In genomic region chr4:174215936-174216699, GRCh38 we compare ENCODE assay signal across 12 cellular contexts.
DNase-seq lines count a peak whose midpoint lies in the region; ATAC-seq and TF ChIP-seq lines count a peak whose summit lies in the region.
"Had no signal": no experiment of that assay in that cellular context is flagged by ENCODE, and none has a peak within 500 bp of the region (broad histone marks: within the 10 kb centered on the region; RNA-seq: fewer than 3 reads in every experiment).

No MANE protein-coding gene starts in this region.

- H3K4me1 Mint-ChIP-seq in HFFc6 (ENCODE audit: low read depth) = peaks cover 56% of the 10 kb centered on the region
- H3K4me1 Mint-ChIP-seq in dendritic cell treated with granulocyte-macrophage colony-stimulating factor and Interleukin-4, amounts not matched to agents 40 ng/mL and 50 ng/mL, for 4 days (ENCODE audit: low read depth) = peaks cover 61% of the 10 kb centered on the region
- H3K4me1 Mint-ChIP-seq in naive thymus-derived CD8-positive, alpha-beta T cell = peaks cover 28 to 59% (median 53%) of the 10 kb centered on the region in 4 donors
- peaks cover 43% of the 10 kb centered on the region for H3K4me1 Mint-ChIP-seq in activated CD4-positive, alpha-beta memory T cell treated with anti-CD3 and anti-CD28 coated beads for 36 hours (ENCODE audit: low read depth)

- TF ChIP-seq CTCF in HFFc6 (IDR thresholded peaks at IDR 0.05) = no peak

- DNase-seq in ELF-1 (ENCODE audit: low read depth, low spot score) (peak; percentile 74), HFFc6 (no peak), RKO (ENCODE audit: low spot score) (no peak)
- DNase-seq in naive thymus-derived CD8-positive, alpha-beta T cell = no peak
- no peak for DNase-seq in activated CD4-positive, alpha-beta memory T cell treated with anti-CD3 and anti-CD28 coated beads for 36 hours
- DNase-seq: CD4-positive, CD25-positive, alpha-beta regulatory T cell; central memory CD4-positive, alpha-beta T cell; NCI-H1092; NCI-H446; stimulated activated CD8-positive, alpha-beta memory T cell treated with anti-CD3 and anti-CD28 coated beads, Interleukin-4, amount 100 ng/mL, for 48 hours had no signal

- no peak for ATAC-seq in naive thymus-derived CD8-positive, alpha-beta T cell
- ATAC-seq in GM21367 (IDR thresholded peaks at IDR 0.05; ENCODE audit: unreplicated experiment) = no peak

- peaks cover 4% of the 10 kb centered on the region; the same call in 1 of the 2 replicates for H3K36me3 Mint-ChIP-seq in HFFc6 (ENCODE audit: low read depth)
- H3K36me3 Mint-ChIP-seq in dendritic cell treated with granulocyte-macrophage colony-stimulating factor and Interleukin-4, amounts not matched to agents 40 ng/mL and 50 ng/mL, for 4 days (ENCODE audit: low read depth) = no peaks in the 10 kb centered on the region
- peaks cover 0 to 15% (median 10%) of the 10 kb centered on the region in 3 donors for H3K36me3 Mint-ChIP-seq in naive thymus-derived CD8-positive, alpha-beta T cell
- no peaks in the 10 kb centered on the region for H3K36me3 Mint-ChIP-seq in activated CD4-positive, alpha-beta memory T cell treated with anti-CD3 and anti-CD28 coated beads for 36 hours
- H3K36me3 Mint-ChIP-seq: CD4-positive, CD25-positive, alpha-beta regulatory T cell had no signal

- H3K4me3 Mint-ChIP-seq in HFFc6 = peak overlapping the region; percentile 74; the same call in 1 of the 2 replicates
- peak overlapping the region; percentile 46 for H3K4me3 Mint-ChIP-seq in dendritic cell treated with granulocyte-macrophage colony-stimulating factor and Interleukin-4, amounts not matched to agents 40 ng/mL and 50 ng/mL, for 4 days
- peak overlapping the region in 6 of 10 donors; percentile 34 to 72 (median 48) for H3K4me3 Mint-ChIP-seq in naive thymus-derived CD8-positive, alpha-beta T cell
- no peak overlapping the region for H3K4me3 Mint-ChIP-seq in activated CD4-positive, alpha-beta memory T cell treated with anti-CD3 and anti-CD28 coated beads for 36 hours

- CTCF ChIA-PET in activated CD4-positive, alpha-beta memory T cell treated with anti-CD3 and anti-CD28 coated beads for 36 hours (lab: Charles Lee) = no interaction called here

- intact Hi-C loops in dendritic cell treated with granulocyte-macrophage colony-stimulating factor and Interleukin-4, amounts not matched to agents 40 ng/mL and 50 ng/mL, for 4 days (cut with micrococcal nuclease) = loop anchor here (2.0 to 10.0 kb wide), 3 partner anchors 67 to 694 kb away; partner anchors contain the start of genes CEP44 and FBXO8
- intact Hi-C loops in activated CD4-positive, alpha-beta memory T cell treated with anti-CD3 and anti-CD28 coated beads for 36 hours (cut with micrococcal nuclease) = loop anchor here (2.0 kb wide), 1 partner anchor 67 kb away; the partner anchor contains the start of genes CEP44 and FBXO8

- no peak overlapping the region for H3K27ac Mint-ChIP-seq in HFFc6
- no peak overlapping the region for H3K27ac Mint-ChIP-seq in dendritic cell treated with granulocyte-macrophage colony-stimulating factor and Interleukin-4, amounts not matched to agents 40 ng/mL and 50 ng/mL, for 4 days
- H3K27ac Mint-ChIP-seq in naive thymus-derived CD8-positive, alpha-beta T cell = no peak overlapping the region
- no peak overlapping the region for H3K27ac Mint-ChIP-seq in activated CD4-positive, alpha-beta memory T cell treated with anti-CD3 and anti-CD28 coated beads for 36 hours
- H3K27ac Mint-ChIP-seq: CD4-positive, CD25-positive, alpha-beta regulatory T cell had no signal

- peaks cover 58% of the 10 kb centered on the region for H3K27me3 Mint-ChIP-seq in HFFc6 (ENCODE audit: insufficient read depth)
- H3K27me3 Mint-ChIP-seq in dendritic cell treated with granulocyte-macrophage colony-stimulating factor and Interleukin-4, amounts not matched to agents 40 ng/mL and 50 ng/mL, for 4 days = peaks cover 78% of the 10 kb centered on the region
- H3K27me3 Mint-ChIP-seq in naive thymus-derived CD8-positive, alpha-beta T cell = peaks cover 60 to 95% (median 79%) of the 10 kb centered on the region in 5 donors
- peaks cover 77% of the 10 kb centered on the region for H3K27me3 Mint-ChIP-seq in activated CD4-positive, alpha-beta memory T cell treated with anti-CD3 and anti-CD28 coated beads for 36 hours

- H3K9me3 Mint-ChIP-seq in HFFc6 = peaks cover 3% of the 10 kb centered on the region; the same call in 1 of the 2 replicates
- H3K9me3 Mint-ChIP-seq in dendritic cell treated with granulocyte-macrophage colony-stimulating factor and Interleukin-4, amounts not matched to agents 40 ng/mL and 50 ng/mL, for 4 days = no peaks in the 10 kb centered on the region
- H3K9me3 Mint-ChIP-seq in naive thymus-derived CD8-positive, alpha-beta T cell = peaks cover 0 to 11% (median 0%) of the 10 kb centered on the region in 9 donors
- H3K9me3 Mint-ChIP-seq in activated CD4-positive, alpha-beta memory T cell treated with anti-CD3 and anti-CD28 coated beads for 36 hours = no peaks in the 10 kb centered on the region

- POLR2A ChIA-PET in naive thymus-derived CD8-positive, alpha-beta T cell (lab: Charles Lee) = no interaction called here
- POLR2A ChIA-PET in activated CD4-positive, alpha-beta memory T cell treated with anti-CD3 and anti-CD28 coated beads for 36 hours (lab: Charles Lee) = no interaction called here
